ENCODE assay signal across 14 cellular contexts in the genomic region with DNA sequence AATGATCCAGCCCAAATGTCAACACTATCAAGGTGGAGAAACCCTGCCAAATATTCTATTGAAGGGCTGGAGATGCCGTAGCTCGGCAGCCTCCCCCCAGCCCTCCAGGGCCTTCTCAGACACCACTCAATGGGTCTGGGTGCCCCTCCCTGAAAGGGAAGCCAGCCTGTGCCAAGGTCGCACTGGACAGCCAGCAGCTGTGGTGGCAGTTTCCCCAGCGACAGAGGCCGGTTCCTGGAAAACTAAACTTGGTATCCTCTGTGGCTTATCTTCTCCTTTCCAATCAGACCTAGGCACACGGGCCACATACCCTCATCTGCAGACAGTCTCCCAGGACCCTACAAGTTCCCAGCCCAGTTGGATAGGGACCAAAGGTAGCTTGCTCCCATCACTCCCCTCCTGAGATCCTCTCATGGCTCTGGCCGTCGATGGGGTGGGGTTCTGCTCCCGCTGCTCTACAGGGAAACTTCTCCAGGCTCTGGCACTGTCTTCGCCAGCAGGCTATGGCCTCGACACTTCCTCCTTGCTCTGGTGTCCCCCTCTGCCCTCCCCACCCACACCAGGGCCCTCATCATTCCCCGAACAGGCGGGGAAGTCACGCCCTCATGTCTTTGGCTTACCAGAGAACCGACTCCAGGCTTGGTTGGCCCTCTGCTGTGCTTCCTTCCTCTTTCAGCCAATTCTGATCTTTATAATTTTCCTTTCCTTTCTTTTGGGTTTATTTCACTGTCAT. TPM values are rescaled to one million over a fixed set of nuclear protein-coding genes. Genes with fewer than 3 reads are reported as not detected.
DNase-seq lines count a peak whose midpoint lies in the region; ATAC-seq and TF ChIP-seq lines count a peak whose summit lies in the region.
"Had no signal": no experiment of that assay in that cellular context is flagged by ENCODE, and none has a peak within 500 bp of the region (broad histone marks: within the 10 kb centered on the region; RNA-seq: fewer than 3 reads in every experiment).

No MANE protein-coding gene starts in this region.

- H3K4me1 ChIP-seq in left lung (peaks cover 0 to 18% of the 10 kb centered on the region in 2 donors), tibial artery (no peaks in the 10 kb centered on the region), GM23338 (ENCODE audit: insufficient read depth) (no peaks in the 10 kb centered on the region)
- H3K4me1 ChIP-seq: esophagus squamous epithelium had no signal

- no peaks in the 10 kb centered on the region for H3K9me2 ChIP-seq in GM23338 (ENCODE audit: insufficient read depth)

- H3K27me3 Mint-ChIP-seq in activated CD8-positive, alpha-beta memory T cell treated with anti-CD3 and anti-CD28 coated beads, Interleukin-2, amount 10 ng/mL, durations not matched to agents 7 days and 5 days: no peaks in the 10 kb centered on the region
- peaks cover 6% of the 10 kb centered on the region for H3K27me3 Mint-ChIP-seq in GM23338 (ENCODE audit: insufficient read depth, low read depth, poor library complexity)
- H3K27me3 Mint-ChIP-seq: activated CD4-positive, alpha-beta memory T cell treated with anti-CD3 and anti-CD28 coated beads, Interleukin-2, amount 10 ng/mL, durations not matched to agents 7 days and 5 days had no signal

- H2AFZ ChIP-seq in GM23338: no peak overlapping the region

- peaks cover 13% of the 10 kb centered on the region for H3K9me3 Mint-ChIP-seq in activated CD8-positive, alpha-beta memory T cell treated with anti-CD3 and anti-CD28 coated beads, Interleukin-2, amount 10 ng/mL, durations not matched to agents 7 days and 5 days (ENCODE audit: low read depth)
- H3K9me3 Mint-ChIP-seq in GM23338: peaks cover 14% of the 10 kb centered on the region

- no peak overlapping the region for H3K27ac Mint-ChIP-seq in activated CD8-positive, alpha-beta memory T cell treated with anti-CD3 and anti-CD28 coated beads, Interleukin-2, amount 10 ng/mL, durations not matched to agents 7 days and 5 days
- no peak overlapping the region for H3K27ac Mint-ChIP-seq in GM23338
- H3K27ac Mint-ChIP-seq: activated CD4-positive, alpha-beta memory T cell treated with anti-CD3 and anti-CD28 coated beads, Interleukin-2, amount 10 ng/mL, durations not matched to agents 7 days and 5 days had no signal

- H3K4me2 ChIP-seq in GM23338: no peak overlapping the region

- H3K27me3 ChIP-seq in left lung (no peaks in the 10 kb centered on the region), tibial artery (peaks cover 0 to 17% of the 10 kb centered on the region in 2 donors), GM23338 (ENCODE audit: insufficient read depth) (no peaks in the 10 kb centered on the region)

- H3K9me3 ChIP-seq in left lung (peaks cover 0 to 2% of the 10 kb centered on the region in 2 donors), tibial artery (peaks cover 0 to 27% (median 6%) of the 10 kb centered on the region in 3 donors)
- H3K9me3 ChIP-seq: esophagus squamous epithelium had no signal

- peak; percentile 78 for ATAC-seq in Right ventricle myocardium inferior
- no peak for ATAC-seq in activated CD8-positive, alpha-beta memory T cell treated with anti-CD3 and anti-CD28 coated beads, Interleukin-2, amount 10 ng/mL, durations not matched to agents 7 days and 5 days
- ATAC-seq in left lung: peak; percentile 91
- no peak for ATAC-seq in GM23338

- DNase-seq in Right ventricle myocardium inferior (ENCODE audit: missing footprints) (peak; percentile 79), cardiac septum (ENCODE audit: low spot score) (no peak), left lung (peak; percentile 83), tibial artery (peak; percentile 68 to 72), GM23338 (ENCODE audit: low spot score) (no peak), NCI-H446 treated with DMSO at 0.1 percent for 48 hours (lab: John Stamatoyannopoulos, UW) (no peak), AG20443 (ENCODE audit: low spot score) (no peak)
- peak; percentile 30 for DNase-seq in activated CD8-positive, alpha-beta memory T cell treated with anti-CD3 and anti-CD28 coated beads, Interleukin-2, amount 10 ng/mL, durations not matched to agents 7 days and 5 days
- DNase-seq: activated CD4-positive, alpha-beta memory T cell treated with anti-CD3 and anti-CD28 coated beads, Interleukin-2, amount 10 ng/mL, durations not matched to agents 7 days and 5 days; DMS79; esophagus squamous epithelium; midbrain; posterior cingulate gyrus; SW 1271 had no signal

- H3K27ac ChIP-seq in left lung (peak overlapping the region in 1 of 2 donors; percentile 77), tibial artery (no peak overlapping the region), GM23338 (ENCODE audit: low read depth) (no peak overlapping the region)

- H3F3A ChIP-seq in GM23338 (replicated peaks; ENCODE audit: low read depth): no peaks in the 10 kb centered on the region

- CTCF ChIA-PET in activated CD8-positive, alpha-beta memory T cell treated with anti-CD3 and anti-CD28 coated beads, Interleukin-2, amount 10 ng/mL, durations not matched to agents 7 days and 5 days (lab: Charles Lee): interaction anchor here (2.1 kb wide), 1 partner anchor 9 kb away, joined by 6 read pairs; no protein-coding TSS in a partner anchor

- TF ChIP-seq CTCF in left lung (IDR thresholded peaks at IDR 0.05) (no peak), tibial artery (IDR thresholded peaks at IDR 0.05) (no peak), GM23338 (conservative IDR thresholded peaks at IDR 0.05; ENCODE audit: low read depth in 2 of 2) (no peak)

- peaks cover 23% of the 10 kb centered on the region for H3K36me3 Mint-ChIP-seq in activated CD8-positive, alpha-beta memory T cell treated with anti-CD3 and anti-CD28 coated beads, Interleukin-2, amount 10 ng/mL, durations not matched to agents 7 days and 5 days
- no peaks in the 10 kb centered on the region; the same call in 2 of the 3 replicates for H3K36me3 Mint-ChIP-seq in GM23338 (ENCODE audit: low read depth)

- H3K79me2 ChIP-seq in GM23338 (replicated peaks; ENCODE audit: insufficient read depth): no peaks in the 10 kb centered on the region

- H3K36me3 ChIP-seq in left lung: no peaks in the 10 kb centered on the region
- H3K36me3 ChIP-seq in tibial artery: no peaks in the 10 kb centered on the region
- H3K36me3 ChIP-seq in GM23338 (ENCODE audit: insufficient read depth): no peaks in the 10 kb centered on the region
- H3K36me3 ChIP-seq: esophagus squamous epithelium had no signal

- H4K20me1 ChIP-seq in GM23338 (replicated peaks; ENCODE audit: insufficient read depth): no peaks in the 10 kb centered on the region

- H3K4me1 Mint-ChIP-seq in activated CD8-positive, alpha-beta memory T cell treated with anti-CD3 and anti-CD28 coated beads, Interleukin-2, amount 10 ng/mL, durations not matched to agents 7 days and 5 days: peaks cover 25% of the 10 kb centered on the region
- no peaks in the 10 kb centered on the region for H3K4me1 Mint-ChIP-seq in GM23338

- no peak overlapping the region for H3K4me3 Mint-ChIP-seq in activated CD8-positive, alpha-beta memory T cell treated with anti-CD3 and anti-CD28 coated beads, Interleukin-2, amount 10 ng/mL, durations not matched to agents 7 days and 5 days
- no peak overlapping the region for H3K4me3 Mint-ChIP-seq in GM23338
- H3K4me3 Mint-ChIP-seq: activated CD4-positive, alpha-beta memory T cell treated with anti-CD3 and anti-CD28 coated beads, Interleukin-2, amount 10 ng/mL, durations not matched to agents 7 days and 5 days had no signal

- intact Hi-C loops in Right ventricle myocardium inferior (cut with DNase I): no loop called here
- intact Hi-C loops in cardiac septum (cut with DNase I): no loop called here
- intact Hi-C loops in left lung (cut with DNase I): no loop called here
- intact Hi-C loops in tibial artery (cut with DNase I; ENCODE audit: low total_unique reads): no loop called here

- H3K4me3 ChIP-seq in left lung (no peak overlapping the region), tibial artery (no peak overlapping the region), GM23338 (no peak overlapping the region)
- H3K4me3 ChIP-seq: esophagus squamous epithelium had no signal

TF ChIP-seq in GM23338, 12 proteins besides CTCF, POLR2A, EP300 and RAD21 (continues in another document):
- TF ChIP-seq JUNB (IDR thresholded peaks at IDR 0.05; ENCODE audit: unreplicated experiment): no peak
- TF ChIP-seq, protein P1, sequence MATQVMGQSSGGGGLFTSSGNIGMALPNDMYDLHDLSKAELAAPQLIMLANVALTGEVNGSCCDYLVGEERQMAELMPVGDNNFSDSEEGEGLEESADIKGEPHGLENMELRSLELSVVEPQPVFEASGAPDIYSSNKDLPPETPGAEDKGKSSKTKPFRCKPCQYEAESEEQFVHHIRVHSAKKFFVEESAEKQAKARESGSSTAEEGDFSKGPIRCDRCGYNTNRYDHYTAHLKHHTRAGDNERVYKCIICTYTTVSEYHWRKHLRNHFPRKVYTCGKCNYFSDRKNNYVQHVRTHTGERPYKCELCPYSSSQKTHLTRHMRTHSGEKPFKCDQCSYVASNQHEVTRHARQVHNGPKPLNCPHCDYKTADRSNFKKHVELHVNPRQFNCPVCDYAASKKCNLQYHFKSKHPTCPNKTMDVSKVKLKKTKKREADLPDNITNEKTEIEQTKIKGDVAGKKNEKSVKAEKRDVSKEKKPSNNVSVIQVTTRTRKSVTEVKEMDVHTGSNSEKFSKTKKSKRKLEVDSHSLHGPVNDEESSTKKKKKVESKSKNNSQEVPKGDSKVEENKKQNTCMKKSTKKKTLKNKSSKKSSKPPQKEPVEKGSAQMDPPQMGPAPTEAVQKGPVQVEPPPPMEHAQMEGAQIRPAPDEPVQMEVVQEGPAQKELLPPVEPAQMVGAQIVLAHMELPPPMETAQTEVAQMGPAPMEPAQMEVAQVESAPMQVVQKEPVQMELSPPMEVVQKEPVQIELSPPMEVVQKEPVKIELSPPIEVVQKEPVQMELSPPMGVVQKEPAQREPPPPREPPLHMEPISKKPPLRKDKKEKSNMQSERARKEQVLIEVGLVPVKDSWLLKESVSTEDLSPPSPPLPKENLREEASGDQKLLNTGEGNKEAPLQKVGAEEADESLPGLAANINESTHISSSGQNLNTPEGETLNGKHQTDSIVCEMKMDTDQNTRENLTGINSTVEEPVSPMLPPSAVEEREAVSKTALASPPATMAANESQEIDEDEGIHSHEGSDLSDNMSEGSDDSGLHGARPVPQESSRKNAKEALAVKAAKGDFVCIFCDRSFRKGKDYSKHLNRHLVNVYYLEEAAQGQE (IDR thresholded peaks at IDR 0.05; ENCODE audit: unreplicated experiment): no peak

RNA-seq across cellular contexts. Expression of a gene that starts 18.3 kb away (rescaled TPM):
- total RNA-seq in Right ventricle myocardium inferior (0.14 TPM), cardiac septum (1.4 TPM), left lung (1 to 10 TPM; 3.9 to 4.2 TPM)
- 10 to 100 TPM; 24.6 to 38.0 TPM for total RNA-seq in activated CD8-positive, alpha-beta memory T cell treated with anti-CD3 and anti-CD28 coated beads, Interleukin-2, amount 10 ng/mL, durations not matched to agents 7 days and 5 days
- 2.6 TPM in 2 replicates for total RNA-seq in GM23338 (2014; rRNA removed; shearing (Covaris generic))
- 0.42 and 0.83 TPM in 2 replicates for polyA plus RNA-seq in GM23338 (2016; fragmentation: Nextera tagmentation; extraction: Ambion mirVana)

Comparison
In these comparisons a context has a peak if more than half of its experiments do, and no peak if none do; other contexts are left out.
1. DNase-seq: peak in Right ventricle myocardium inferior (single experiment), activated CD8-positive, alpha-beta memory T cell treated with anti-CD3 and anti-CD28 coated beads, Interleukin-2, amount 10 ng/mL, durations not matched to agents 7 days and 5 days (single experiment), left lung (2 of 2) and tibial artery (2 of 2); none in cardiac septum (single experiment), GM23338 (single experiment), NCI-H446 treated with DMSO at 0.1 percent for 48 hours (single experiment) and AG20443 (single experiment).
2. ATAC-seq: peak in Right ventricle myocardium inferior (single experiment) and left lung (single experiment); none in activated CD8-positive, alpha-beta memory T cell treated with anti-CD3 and anti-CD28 coated beads, Interleukin-2, amount 10 ng/mL, durations not matched to agents 7 days and 5 days (single experiment) and GM23338 (single experiment).